Comparison of ENCODE assay signal across 22 cellular contexts in the genomic region with DNA sequence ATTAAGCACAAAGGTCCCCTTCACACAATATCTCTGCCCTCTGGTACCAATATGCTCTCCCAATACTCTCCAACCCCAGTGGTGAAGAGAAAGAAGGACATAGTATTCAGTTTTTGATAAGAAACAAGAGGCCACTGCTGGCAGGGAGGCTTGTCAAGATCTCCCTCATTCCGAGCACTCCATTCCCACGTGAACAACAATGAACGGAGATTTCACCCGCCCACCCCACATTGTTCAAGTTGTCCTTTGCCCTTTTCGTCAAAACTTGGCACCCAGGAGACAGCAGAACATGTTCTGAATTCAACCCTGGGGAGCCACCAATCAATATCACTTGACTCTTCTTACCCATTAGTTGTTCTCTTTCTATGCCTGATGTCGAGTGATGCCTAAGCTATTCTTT. TPM values are rescaled to one million over a fixed set of nuclear protein-coding genes. Genes with fewer than 3 reads are reported as not detected.
DNase-seq lines count a peak whose midpoint lies in the region; ATAC-seq, FAIRE-seq and TF ChIP-seq lines count a peak whose summit lies in the region.
"Had no signal": no experiment of that assay in that cellular context is flagged by ENCODE, and none has a peak within 500 bp of the region (broad histone marks: within the 10 kb centered on the region; RNA-seq: fewer than 3 reads in every experiment).

No MANE protein-coding gene starts in this region.

- H3K27me3 ChIP-seq in GM23338 (ENCODE audit: insufficient read depth) (no peaks in the 10 kb centered on the region), H1 (replicated peaks in 1 of 4; ENCODE audit: control insufficient read depth in 3 of 4, extremely low read depth in 1 of 4, insufficient read depth in 3 of 4, low read length in 3 of 4) (no peaks in the 10 kb centered on the region), right lobe of liver (no peaks in the 10 kb centered on the region), foreskin keratinocyte (peaks cover 6% of the 10 kb centered on the region)
- H3K27me3 ChIP-seq: BE2C; BLaER1 treated with 17β-estradiol and CSF1 and Interleukin-3, amounts not matched to agents 10 nM and 100 nM had no signal

- 80% methylated on average over 6 of the region's 6 CpGs; no CpG with 5 or more reads in 1 of the 2 experiments for WGBS in H1 (ENCODE audit: extremely low coverage in 1 of 2, insufficient coverage in 1 of 2, insufficient read length in 1 of 2, insufficient replicate concordance in 2 of 2, low coverage in 1 of 2, low lambda C conversion rate in 2 of 2, missing lambda C conversion rate in 1 of 2), 2 experiments
- WGBS in right lobe of liver (ENCODE audit: insufficient coverage, low coverage, low lambda C conversion rate, missing lambda C conversion rate): 18% methylated on average over 6 of the region's 6 CpGs

- H3K4me3 ChIP-seq in GM23338 (no peak overlapping the region), H1 (ENCODE audit: extremely low read depth in 1 of 4, insufficient read depth in 2 of 4, low read depth in 3 of 4, low read length in 4 of 4) (no peak overlapping the region), right lobe of liver (no peak overlapping the region)
- H3K4me3 ChIP-seq: A549; BLaER1 treated with 17β-estradiol and CSF1 and Interleukin-3, amounts not matched to agents 10 nM and 100 nM had no signal

- CTCF ChIA-PET in H1 (lab: Charles Lee; ENCODE audit: partially characterized antibody): interaction anchor here (6.6 kb wide), 1 partner anchor 8 kb away, joined by 56 read pairs; no protein-coding TSS in a partner anchor
- CTCF ChIA-PET in activated CD4-positive, alpha-beta memory T cell treated with anti-CD3 and anti-CD28 coated beads for 36 hours (lab: Charles Lee): no interaction called here

- no peak overlapping the region for H3K27ac Mint-ChIP-seq in GM23338
- H3K27ac Mint-ChIP-seq in T-helper 2 cell treated with Interferon-gamma antibody and Interleukin-4, amounts not matched to agents 5 μg/mL and 100 μg/mL, for 36 hours: no peak overlapping the region
- H3K27ac Mint-ChIP-seq in activated CD4-positive, alpha-beta memory T cell treated with anti-CD3 and anti-CD28 coated beads for 36 hours: no peak overlapping the region
- H3K27ac Mint-ChIP-seq: CD14-positive monocyte; CD4-positive, alpha-beta T cell; CD8-positive, alpha-beta memory T cell; H9 had no signal

- H3K4me1 Mint-ChIP-seq in GM23338: peaks cover 12% of the 10 kb centered on the region; the same call in 2 of the 3 replicates
- no peaks in the 10 kb centered on the region for H3K4me1 Mint-ChIP-seq in T-helper 2 cell treated with Interferon-gamma antibody and Interleukin-4, amounts not matched to agents 5 μg/mL and 100 μg/mL, for 36 hours (ENCODE audit: low read depth)
- no peaks in the 10 kb centered on the region for H3K4me1 Mint-ChIP-seq in activated CD4-positive, alpha-beta memory T cell treated with anti-CD3 and anti-CD28 coated beads for 36 hours (ENCODE audit: low read depth)
- H3K4me1 Mint-ChIP-seq: CD14-positive monocyte had no signal

- H2BK5ac ChIP-seq in H1 (ENCODE audit: low read depth, low read length): no peak overlapping the region

- no peaks in the 10 kb centered on the region for H3K9me3 Mint-ChIP-seq in GM23338
- no peaks in the 10 kb centered on the region for H3K9me3 Mint-ChIP-seq in T-helper 2 cell treated with Interferon-gamma antibody and Interleukin-4, amounts not matched to agents 5 μg/mL and 100 μg/mL, for 36 hours
- H3K9me3 Mint-ChIP-seq in activated CD4-positive, alpha-beta memory T cell treated with anti-CD3 and anti-CD28 coated beads for 36 hours: no peaks in the 10 kb centered on the region
- H3K9me3 Mint-ChIP-seq: CD14-positive monocyte; CD4-positive, alpha-beta T cell; CD8-positive, alpha-beta memory T cell; H9 had no signal

- no peak for ATAC-seq in GM23338
- ATAC-seq in right lobe of liver: peak in 3 of 4 donors; percentile 54 to 77 (median 63)
- no peak for ATAC-seq in foreskin keratinocyte
- ATAC-seq: A549, HCT116 had no signal

- no peaks in the 10 kb centered on the region for H3K23me2 ChIP-seq in H1 (ENCODE audit: low read depth, low read length)

- TF ChIP-seq RAD21 in H1 (IDR thresholded peaks at IDR 0.05 in 1 of 2, conservative IDR thresholded peaks at IDR 0.05 in 1 of 2; ENCODE audit: low read depth in 2 of 2, low read length in 2 of 2): no peak

- intact Hi-C loops in right lobe of liver (cut with DNase I): no loop called here
- intact Hi-C loops in activated CD4-positive, alpha-beta memory T cell treated with anti-CD3 and anti-CD28 coated beads for 36 hours (cut with micrococcal nuclease): no loop called here

- no peaks in the 10 kb centered on the region for H3K9me3 ChIP-seq in H1 (ENCODE audit: insufficient read depth in 2 of 2, low read depth in 1 of 2, low read length in 1 of 2)
- no peaks in the 10 kb centered on the region for H3K9me3 ChIP-seq in right lobe of liver
- H3K9me3 ChIP-seq: A549; BE2C; BLaER1 treated with 17β-estradiol and CSF1 and Interleukin-3, amounts not matched to agents 10 nM and 100 nM had no signal

- H3F3A ChIP-seq in GM23338 (replicated peaks; ENCODE audit: low read depth): peaks cover 5% of the 10 kb centered on the region; the same call in 1 of the 2 replicates

- no peaks in the 10 kb centered on the region for H3K79me2 ChIP-seq in GM23338 (replicated peaks; ENCODE audit: insufficient read depth)
- H3K79me2 ChIP-seq in H1 (ENCODE audit: control insufficient read depth in 1 of 2, insufficient read depth in 2 of 2, low read length in 2 of 2): no peaks in the 10 kb centered on the region

- H3K27me3 Mint-ChIP-seq in GM23338 (ENCODE audit: insufficient read depth, low read depth, poor library complexity): peaks cover 3% of the 10 kb centered on the region
- peaks cover 31% of the 10 kb centered on the region for H3K27me3 Mint-ChIP-seq in T-helper 2 cell treated with Interferon-gamma antibody and Interleukin-4, amounts not matched to agents 5 μg/mL and 100 μg/mL, for 36 hours (ENCODE audit: low read depth)
- H3K27me3 Mint-ChIP-seq in activated CD4-positive, alpha-beta memory T cell treated with anti-CD3 and anti-CD28 coated beads for 36 hours: peaks cover 15% of the 10 kb centered on the region

- peak overlapping the region; percentile 38; the same call in 1 of the 2 replicates for H2BK15ac ChIP-seq in H1 (ENCODE audit: low read length)

- no peak overlapping the region for H2BK12ac ChIP-seq in H1 (ENCODE audit: low read depth, low read length)

- no peaks in the 10 kb centered on the region for H4K20me1 ChIP-seq in GM23338 (replicated peaks; ENCODE audit: insufficient read depth)
- H4K20me1 ChIP-seq in H1 (replicated peaks in 1 of 2; ENCODE audit: control insufficient read depth in 1 of 2, insufficient read depth in 2 of 2, low read length in 2 of 2): no peaks in the 10 kb centered on the region
- H4K20me1 ChIP-seq: BLaER1 treated with 17β-estradiol and CSF1 and Interleukin-3, amounts not matched to agents 10 nM and 100 nM had no signal

- no peaks in the 10 kb centered on the region for H3K36me3 Mint-ChIP-seq in GM23338 (ENCODE audit: low read depth)
- H3K36me3 Mint-ChIP-seq in T-helper 2 cell treated with Interferon-gamma antibody and Interleukin-4, amounts not matched to agents 5 μg/mL and 100 μg/mL, for 36 hours (ENCODE audit: low read depth): no peaks in the 10 kb centered on the region
- H3K36me3 Mint-ChIP-seq in activated CD4-positive, alpha-beta memory T cell treated with anti-CD3 and anti-CD28 coated beads for 36 hours: no peaks in the 10 kb centered on the region
- H3K36me3 Mint-ChIP-seq: CD14-positive monocyte; CD8-positive, alpha-beta memory T cell had no signal

- no peak overlapping the region for H4K91ac ChIP-seq in H1 (replicated peaks; ENCODE audit: insufficient read length, low read length)

- no peak for TF ChIP-seq EP300 in H1 (IDR thresholded peaks at IDR 0.05; ENCODE audit: borderline replicate concordance in 1 of 2, low read depth in 2 of 2, low read length in 2 of 2)

- H3K18ac ChIP-seq in H1 (ENCODE audit: extremely low read depth, low read length): no peak overlapping the region

- H3K14ac ChIP-seq in H1 (ENCODE audit: insufficient read length): no peak overlapping the region

- no peak overlapping the region for H3K9ac ChIP-seq in H1 (replicated peaks in 1 of 4; ENCODE audit: extremely low read depth in 1 of 4, low read depth in 3 of 4, low read length in 3 of 4)
- H3K9ac ChIP-seq: BLaER1 treated with 17β-estradiol and CSF1 and Interleukin-3, amounts not matched to agents 10 nM and 100 nM had no signal

- no peak overlapping the region for H3K4ac ChIP-seq in H1 (replicated peaks; ENCODE audit: insufficient read length, low read depth, low read length)

- H2AFZ ChIP-seq in GM23338 (0 out of 2 replicates have a peak overlapping the region, but pooled peaks have one; percentile 25), H1 (ENCODE audit: low read length) (no peak overlapping the region)

- H3K36me3 ChIP-seq in GM23338 (ENCODE audit: insufficient read depth) (no peaks in the 10 kb centered on the region), H1 (ENCODE audit: control insufficient read depth in 2 of 4, insufficient read depth in 4 of 4, low read length in 3 of 4) (no peaks in the 10 kb centered on the region), right lobe of liver (no peaks in the 10 kb centered on the region)
- H3K36me3 ChIP-seq: BE2C; BLaER1 treated with 17β-estradiol and CSF1 and Interleukin-3, amounts not matched to agents 10 nM and 100 nM had no signal

- H3K27ac ChIP-seq in GM23338 (ENCODE audit: low read depth): no peak overlapping the region
- H3K27ac ChIP-seq in H1 (ENCODE audit: low read depth, low read length): no peak overlapping the region
- no peak overlapping the region for H3K27ac ChIP-seq in right lobe of liver
- H3K27ac ChIP-seq in foreskin keratinocyte: no peak overlapping the region
- H3K27ac ChIP-seq: A549; BLaER1 treated with 17β-estradiol and CSF1 and Interleukin-3, amounts not matched to agents 10 nM and 100 nM had no signal

- FAIRE-seq in H1 (lab: Jason Lieb, UNC): no peak
- FAIRE-seq: A549, G401.6, GM12892 had no signal

- H3K4me2 ChIP-seq in GM23338 (no peak overlapping the region), H1 (ENCODE audit: insufficient read depth in 1 of 2, low read depth in 2 of 2, low read length in 2 of 2) (no peak overlapping the region)
- H3K4me2 ChIP-seq: A549; BLaER1 treated with 17β-estradiol and CSF1 and Interleukin-3, amounts not matched to agents 10 nM and 100 nM had no signal

- H2BK120ac ChIP-seq in H1 (replicated peaks; ENCODE audit: low read depth, low read length): no peak overlapping the region

- H4K5ac ChIP-seq in H1 (ENCODE audit: insufficient read length, low read depth, low read length): no peak overlapping the region

- no peak overlapping the region for H2BK20ac ChIP-seq in H1 (ENCODE audit: low read length)

- H4K8ac ChIP-seq in H1 (ENCODE audit: extremely low read depth, insufficient read depth, low read length): no peak overlapping the region

- H3K4me1 ChIP-seq in GM23338 (ENCODE audit: insufficient read depth): peaks cover 15% of the 10 kb centered on the region
- peaks cover 0 to 9% (median 3%) of the 10 kb centered on the region in 4 experiments; a peak in 5 of 7 replicates for H3K4me1 ChIP-seq in H1 (replicated peaks in 1 of 4; ENCODE audit: control insufficient read depth in 3 of 4, insufficient read depth in 4 of 4, low read length in 3 of 4)
- no peaks in the 10 kb centered on the region for H3K4me1 ChIP-seq in right lobe of liver
- H3K4me1 ChIP-seq in foreskin keratinocyte: no peaks in the 10 kb centered on the region
- H3K4me1 ChIP-seq: A549, BE2C had no signal

- no peak overlapping the region for H3K56ac ChIP-seq in H1 (replicated peaks; ENCODE audit: insufficient read length, low read depth, low read length)

- no peak overlapping the region for H3K23ac ChIP-seq in H1 (ENCODE audit: insufficient read length)

- DNase-seq in GM23338 (ENCODE audit: low spot score) (no peak), H1 (ENCODE audit: low read depth in 1 of 2, low spot score in 2 of 2) (no peak), right lobe of liver (no peak), foreskin keratinocyte (no peak)
- DNase-seq in T-helper 2 cell treated with Interferon-gamma antibody and Interleukin-4, amounts not matched to agents 5 μg/mL and 100 μg/mL, for 36 hours (ENCODE audit: low spot score): no peak
- DNase-seq in activated CD4-positive, alpha-beta memory T cell treated with anti-CD3 and anti-CD28 coated beads for 36 hours: no peak
- DNase-seq: 8988T; ACHN; AML-193; BE2C; Calu3; CD4-positive, alpha-beta T cell; CD8-positive, alpha-beta memory T cell; DMS153; DND-41; H9 had no signal

- POLR2A ChIA-PET in H1 (lab: Charles Lee; ENCODE audit: partially characterized antibody): no interaction called here
- POLR2A ChIA-PET in activated CD4-positive, alpha-beta memory T cell treated with anti-CD3 and anti-CD28 coated beads for 36 hours (lab: Charles Lee): no interaction called here

- H2AK5ac ChIP-seq in H1 (ENCODE audit: low read depth, low read length): no peak overlapping the region

- no peak overlapping the region for H3K4me3 Mint-ChIP-seq in GM23338
- H3K4me3 Mint-ChIP-seq in T-helper 2 cell treated with Interferon-gamma antibody and Interleukin-4, amounts not matched to agents 5 μg/mL and 100 μg/mL, for 36 hours: no peak overlapping the region
- no peak overlapping the region for H3K4me3 Mint-ChIP-seq in activated CD4-positive, alpha-beta memory T cell treated with anti-CD3 and anti-CD28 coated beads for 36 hours
- H3K4me3 Mint-ChIP-seq: CD14-positive monocyte; CD4-positive, alpha-beta T cell; CD8-positive, alpha-beta memory T cell; H9 had no signal

- TF ChIP-seq POLR2A in H1 (IDR thresholded peaks at IDR 0.05; ENCODE audit: control extremely low read depth in 1 of 2, low read depth in 2 of 2, low read length in 2 of 2): no peak
- no peak for TF ChIP-seq POLR2A in right lobe of liver (IDR thresholded peaks at IDR 0.05)

- no peaks in the 10 kb centered on the region for H3K9me2 ChIP-seq in GM23338 (ENCODE audit: insufficient read depth)

- TF ChIP-seq CTCF in GM23338 (conservative IDR thresholded peaks at IDR 0.05; ENCODE audit: low read depth in 2 of 2) (no peak), H1 (IDR thresholded peaks at IDR 0.05; ENCODE audit: control extremely low read depth in 1 of 3, insufficient read depth in 1 of 3, low read depth in 1 of 3, low read length in 3 of 3) (no peak), right lobe of liver (IDR thresholded peaks at IDR 0.05) (no peak), foreskin keratinocyte (conservative IDR thresholded peaks at IDR 0.05) (no peak)

- no peaks in the 10 kb centered on the region for H3K79me1 ChIP-seq in H1 (ENCODE audit: low read depth, low read length)

RNA-seq across cellular contexts. Expression of gene SLC25A4, which starts 54.2 kb away (rescaled TPM):
- 43.3 and 43.6 TPM in 2 replicates for total RNA-seq in GM23338 (2014; rRNA removed; shearing (Covaris generic))
- polyA plus RNA-seq in GM23338 (2016; fragmentation: Nextera tagmentation; extraction: Ambion mirVana): 62.8 and 66.5 TPM in 2 replicates
- total RNA-seq in H1 (2021; fragmentation: NEBNext Ultra II Directional; extraction: Animal tissue kit (Norgen Biotek cat#: 25700)): 42.0 TPM in 2 replicates
- polyA plus RNA-seq in H1 (2011; rRNA removed): 41.3 and 47.5 TPM in 2 replicates
- polyA plus RNA-seq in H1 (2011; cell fraction: cytosol; rRNA removed): 50.1 TPM
- 59.7 TPM for polyA plus RNA-seq in H1 (2011; cell fraction: nucleus; rRNA removed)
- 49.1 to 53.2 TPM (median 52.4 TPM) in 4 replicates for polyA plus RNA-seq in H1 (2012, experiment 1 of 2)
- polyA plus RNA-seq in H1 (2012, experiment 2 of 2): 15.0 TPM
- 14.5 TPM for polyA plus RNA-seq in H1 (2013, experiment 1 of 2)
- 14.1 TPM for polyA plus RNA-seq in H1 (2013, experiment 2 of 2)
- 25.4 and 26.3 TPM in 2 replicates for polyA minus RNA-seq in H1 (2011; rRNA and poly(A)+ RNA removed)
- 19.2 TPM for polyA minus RNA-seq in H1 (2011; cell fraction: cytosol; rRNA and poly(A)+ RNA removed)
- 21.9 TPM for polyA minus RNA-seq in H1 (2011; cell fraction: nucleus; rRNA and poly(A)+ RNA removed)
- 10 to 100 TPM; 24.1 to 36.7 (median 27.0) TPM for total RNA-seq in right lobe of liver
- total RNA-seq in foreskin keratinocyte: 9.9 and 11.5 TPM in 2 replicates
- 13.4 and 13.5 TPM in 2 replicates for polyA plus RNA-seq in foreskin keratinocyte
- 1 to 10 TPM; 7.7 to 8.4 TPM for total RNA-seq in activated CD4-positive, alpha-beta memory T cell treated with anti-CD3 and anti-CD28 coated beads for 36 hours

Comparison
In these comparisons a context has a peak if more than half of its experiments do, and no peak if none do; other contexts are left out.
1. ATAC-seq: peak in right lobe of liver (3 of 4); none in GM23338 (single experiment) and foreskin keratinocyte (single experiment).